ENCODE assay signal across 1 cellular context in the genomic region with DNA sequence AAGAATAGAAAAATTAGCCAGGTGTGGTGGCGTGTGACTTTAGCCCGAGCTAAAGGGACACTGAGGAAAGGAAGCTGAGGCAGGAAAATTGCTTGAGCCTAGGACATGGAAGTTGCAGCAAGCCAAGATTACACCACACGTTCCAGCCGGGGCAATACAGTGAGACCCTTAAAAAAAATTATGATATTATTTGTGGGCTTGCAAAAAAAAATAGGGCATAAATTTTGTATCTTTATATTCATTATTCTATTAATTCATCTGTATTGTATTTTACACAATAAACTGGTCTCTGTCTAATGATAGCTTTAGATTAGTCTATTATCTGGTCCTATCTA.
TF ChIP-seq lines count a peak whose summit lies in the region.

No MANE protein-coding gene starts in this region.

TF ChIP-seq in GM12878, 131 proteins besides CTCF, POLR2A, EP300 and RAD21:
- TF ChIP-seq PAX5 (IDR thresholded peaks at IDR 0.05; ENCODE audit: borderline replicate concordance, low read depth, low read length), result no peak
- no peak for TF ChIP-seq ATF7 (IDR thresholded peaks at IDR 0.05; ENCODE audit: low read depth)
